Comparison of ENCODE assay signal across 14 cellular contexts in the genomic region with DNA sequence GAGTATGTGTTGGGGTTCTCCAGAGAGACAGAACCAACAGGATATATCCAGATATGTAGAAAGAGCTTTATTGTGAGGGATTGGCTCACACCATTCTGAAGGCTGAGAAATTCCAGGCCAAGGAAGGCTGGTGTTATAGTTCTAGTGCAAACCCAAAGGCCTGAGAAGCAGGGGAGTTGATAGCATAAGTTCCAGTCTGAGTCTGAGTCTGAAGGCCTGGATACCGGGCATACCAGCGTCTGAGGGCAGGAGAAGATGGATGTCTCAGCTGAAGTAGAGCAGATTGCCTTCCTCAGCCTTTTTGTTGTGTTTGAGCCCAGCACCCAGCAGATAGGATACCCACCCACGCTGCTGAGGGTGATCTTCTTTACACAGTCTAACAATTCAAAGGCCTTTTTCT.
"Had no signal": no experiment of that assay in that cellular context is flagged by ENCODE, and none has a peak within 500 bp of the region (broad histone marks: within the 10 kb centered on the region; RNA-seq: fewer than 3 reads in every experiment).

No MANE protein-coding gene starts in this region.

- H3K4me1 ChIP-seq: left lung, neural progenitor cell, parathyroid adenoma had no signal

- ATAC-seq: effector memory CD8-positive, alpha-beta T cell; left lung had no signal

- H3K27me3 ChIP-seq: left lung, neural progenitor cell, upper lobe of left lung had no signal

- H3K4me3 ChIP-seq: left lung, neural progenitor cell, upper lobe of left lung had no signal

- H3K9ac ChIP-seq: neural progenitor cell, parathyroid adenoma had no signal

- H2AFZ ChIP-seq: neural progenitor cell, parathyroid adenoma had no signal

- H3K79me2 ChIP-seq: parathyroid adenoma had no signal

- DNase-seq: activated CD4-positive, alpha-beta T cell treated with anti-CD3 and anti-CD28 coated beads, Interleukin-2, amount 50 U/mL, for 1 hour; activated CD4-positive, CD25-positive, alpha-beta regulatory T cell; activated effector memory CD4-positive, alpha-beta T cell treated with Interleukin-2 at 50 U/mL for 16 hours; effector memory CD8-positive, alpha-beta T cell; foreskin fibroblast; head of caudate nucleus; left lung; mesenchymal stem cell; substantia nigra; T-helper 2 cell; upper lobe of left lung had no signal

- H3K4me2 ChIP-seq: neural progenitor cell had no signal

- H3K36me3 ChIP-seq: left lung, neural progenitor cell had no signal

- H3K27ac ChIP-seq: left lung, neural progenitor cell, parathyroid adenoma, upper lobe of left lung had no signal

- FAIRE-seq: keratinocyte had no signal
